In genomic region chr2:171703574-171704347, GRCh38 we compare ENCODE assay signal across 1 cellular context.
TF ChIP-seq lines count a peak whose summit lies in the region.

No MANE protein-coding gene starts in this region.

TF ChIP-seq in HepG2, 621 proteins besides CTCF, POLR2A, EP300 and RAD21:
- TF ChIP-seq STAG1 (CRISPR knock-in tag; IDR thresholded peaks at IDR 0.05) (peak; percentile 88), ZBTB25 (CRISPR knock-in tag; IDR thresholded peaks at IDR 0.05) (no peak), ZBTB37 (CRISPR knock-in tag; IDR thresholded peaks at IDR 0.05) (no peak), ZKSCAN8 (CRISPR knock-in tag; IDR thresholded peaks at IDR 0.05; ENCODE audit: borderline replicate concordance) (no peak), ZNF124 (CRISPR knock-in tag; IDR thresholded peaks at IDR 0.05) (no peak), MTERF4 (CRISPR knock-in tag; IDR thresholded peaks at IDR 0.05) (no peak), SMC3 (IDR thresholded peaks at IDR 0.05; ENCODE audit: low read length) (peak; percentile 77), KDM5A (IDR thresholded peaks at IDR 0.05; ENCODE audit: borderline replicate concordance, low read length) (0 out of 2 replicates have a peak, but pooled peaks have one; percentile 36)
